Comparison of ENCODE assay signal across 2 cellular contexts in genomic region chr12:11707535-11707934, GRCh38.
TF ChIP-seq lines count a peak whose summit lies in the region.

No MANE protein-coding gene starts in this region.

TF ChIP-seq in liver, 16 proteins besides CTCF, POLR2A, EP300 and RAD21 (continued from another document):
- no peak for TF ChIP-seq MAX (IDR thresholded peaks at IDR 0.05)
- no peak for TF ChIP-seq HNF4G (IDR thresholded peaks at IDR 0.05)
- peak; percentile 58 to 82 for TF ChIP-seq RXRA (IDR thresholded peaks at IDR 0.05)
- TF ChIP-seq NR2F2 (IDR thresholded peaks at IDR 0.05): peak; percentile 26
- TF ChIP-seq, protein P1, sequence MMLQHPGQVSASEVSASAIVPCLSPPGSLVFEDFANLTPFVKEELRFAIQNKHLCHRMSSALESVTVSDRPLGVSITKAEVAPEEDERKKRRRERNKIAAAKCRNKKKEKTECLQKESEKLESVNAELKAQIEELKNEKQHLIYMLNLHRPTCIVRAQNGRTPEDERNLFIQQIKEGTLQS (IDR thresholded peaks at IDR 0.05): no peak
- no peak for TF ChIP-seq EGR1 (IDR thresholded peaks at IDR 0.05; ENCODE audit: low read depth in 2 of 2)
- no peak for TF ChIP-seq FOXA2 (IDR thresholded peaks at IDR 0.05)
- TF ChIP-seq ZBTB33 (IDR thresholded peaks at IDR 0.05): no peak
- TF ChIP-seq JUND (IDR thresholded peaks at IDR 0.05): no peak
- no peak for TF ChIP-seq REST (IDR thresholded peaks at IDR 0.05)
- no peak for TF ChIP-seq FOXA1 (IDR thresholded peaks at IDR 0.05)

TF ChIP-seq in HepG2, 621 proteins besides CTCF, POLR2A, EP300 and RAD21 (continued from another document):
- TF ChIP-seq, protein P2, sequence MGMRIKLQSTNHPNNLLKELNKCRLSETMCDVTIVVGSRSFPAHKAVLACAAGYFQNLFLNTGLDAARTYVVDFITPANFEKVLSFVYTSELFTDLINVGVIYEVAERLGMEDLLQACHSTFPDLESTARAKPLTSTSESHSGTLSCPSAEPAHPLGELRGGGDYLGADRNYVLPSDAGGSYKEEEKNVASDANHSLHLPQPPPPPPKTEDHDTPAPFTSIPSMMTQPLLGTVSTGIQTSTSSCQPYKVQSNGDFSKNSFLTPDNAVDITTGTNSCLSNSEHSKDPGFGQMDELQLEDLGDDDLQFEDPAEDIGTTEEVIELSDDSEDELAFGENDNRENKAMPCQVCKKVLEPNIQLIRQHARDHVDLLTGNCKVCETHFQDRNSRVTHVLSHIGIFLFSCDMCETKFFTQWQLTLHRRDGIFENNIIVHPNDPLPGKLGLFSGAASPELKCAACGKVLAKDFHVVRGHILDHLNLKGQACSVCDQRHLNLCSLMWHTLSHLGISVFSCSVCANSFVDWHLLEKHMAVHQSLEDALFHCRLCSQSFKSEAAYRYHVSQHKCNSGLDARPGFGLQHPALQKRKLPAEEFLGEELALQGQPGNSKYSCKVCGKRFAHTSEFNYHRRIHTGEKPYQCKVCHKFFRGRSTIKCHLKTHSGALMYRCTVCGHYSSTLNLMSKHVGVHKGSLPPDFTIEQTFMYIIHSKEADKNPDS (CRISPR knock-in tag; IDR thresholded peaks at IDR 0.05): no peak
- TF ChIP-seq NCOA5 (CRISPR knock-in tag; IDR thresholded peaks at IDR 0.05) (no peak), SMC3 (IDR thresholded peaks at IDR 0.05; ENCODE audit: low read length) (no peak), PRPF4 (IDR thresholded peaks at IDR 0.05; ENCODE audit: low read depth, low read length, poor library complexity, severe bottlenecking) (no peak), ZNF782 (CRISPR knock-in tag; IDR thresholded peaks at IDR 0.05; ENCODE audit: borderline replicate concordance) (no peak), SATB2 (CRISPR knock-in tag; IDR thresholded peaks at IDR 0.05) (no peak), HNF4A (CRISPR knock-in tag; IDR thresholded peaks at IDR 0.05) (no peak), TBL1XR1 (IDR thresholded peaks at IDR 0.05; ENCODE audit: borderline replicate concordance, low read length, partially characterized antibody) (no peak), ZNF276 (CRISPR knock-in tag; IDR thresholded peaks at IDR 0.05; ENCODE audit: low read depth) (no peak), AKAP8 (CRISPR knock-in tag; IDR thresholded peaks at IDR 0.05) (no peak), PAF1 (CRISPR knock-in tag; IDR thresholded peaks at IDR 0.05) (no peak), JUNB (CRISPR knock-in tag; IDR thresholded peaks at IDR 0.05; ENCODE audit: borderline replicate concordance) (no peak)
- TF ChIP-seq, protein P3, sequence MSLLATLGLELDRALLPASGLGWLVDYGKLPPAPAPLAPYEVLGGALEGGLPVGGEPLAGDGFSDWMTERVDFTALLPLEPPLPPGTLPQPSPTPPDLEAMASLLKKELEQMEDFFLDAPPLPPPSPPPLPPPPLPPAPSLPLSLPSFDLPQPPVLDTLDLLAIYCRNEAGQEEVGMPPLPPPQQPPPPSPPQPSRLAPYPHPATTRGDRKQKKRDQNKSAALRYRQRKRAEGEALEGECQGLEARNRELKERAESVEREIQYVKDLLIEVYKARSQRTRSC (CRISPR knock-in tag; IDR thresholded peaks at IDR 0.05; ENCODE audit: low read depth): no peak
- TF ChIP-seq, protein P4, sequence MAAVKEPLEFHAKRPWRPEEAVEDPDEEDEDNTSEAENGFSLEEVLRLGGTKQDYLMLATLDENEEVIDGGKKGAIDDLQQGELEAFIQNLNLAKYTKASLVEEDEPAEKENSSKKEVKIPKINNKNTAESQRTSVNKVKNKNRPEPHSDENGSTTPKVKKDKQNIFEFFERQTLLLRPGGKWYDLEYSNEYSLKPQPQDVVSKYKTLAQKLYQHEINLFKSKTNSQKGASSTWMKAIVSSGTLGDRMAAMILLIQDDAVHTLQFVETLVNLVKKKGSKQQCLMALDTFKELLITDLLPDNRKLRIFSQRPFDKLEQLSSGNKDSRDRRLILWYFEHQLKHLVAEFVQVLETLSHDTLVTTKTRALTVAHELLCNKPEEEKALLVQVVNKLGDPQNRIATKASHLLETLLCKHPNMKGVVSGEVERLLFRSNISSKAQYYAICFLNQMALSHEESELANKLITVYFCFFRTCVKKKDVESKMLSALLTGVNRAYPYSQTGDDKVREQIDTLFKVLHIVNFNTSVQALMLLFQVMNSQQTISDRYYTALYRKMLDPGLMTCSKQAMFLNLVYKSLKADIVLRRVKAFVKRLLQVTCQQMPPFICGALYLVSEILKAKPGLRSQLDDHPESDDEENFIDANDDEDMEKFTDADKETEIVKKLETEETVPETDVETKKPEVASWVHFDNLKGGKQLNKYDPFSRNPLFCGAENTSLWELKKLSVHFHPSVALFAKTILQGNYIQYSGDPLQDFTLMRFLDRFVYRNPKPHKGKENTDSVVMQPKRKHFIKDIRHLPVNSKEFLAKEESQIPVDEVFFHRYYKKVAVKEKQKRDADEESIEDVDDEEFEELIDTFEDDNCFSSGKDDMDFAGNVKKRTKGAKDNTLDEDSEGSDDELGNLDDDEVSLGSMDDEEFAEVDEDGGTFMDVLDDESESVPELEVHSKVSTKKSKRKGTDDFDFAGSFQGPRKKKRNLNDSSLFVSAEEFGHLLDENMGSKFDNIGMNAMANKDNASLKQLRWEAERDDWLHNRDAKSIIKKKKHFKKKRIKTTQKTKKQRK (IDR thresholded peaks at IDR 0.05; ENCODE audit: low read length): no peak
